Comparison of ENCODE assay signal across 9 cellular contexts in the genomic region with DNA sequence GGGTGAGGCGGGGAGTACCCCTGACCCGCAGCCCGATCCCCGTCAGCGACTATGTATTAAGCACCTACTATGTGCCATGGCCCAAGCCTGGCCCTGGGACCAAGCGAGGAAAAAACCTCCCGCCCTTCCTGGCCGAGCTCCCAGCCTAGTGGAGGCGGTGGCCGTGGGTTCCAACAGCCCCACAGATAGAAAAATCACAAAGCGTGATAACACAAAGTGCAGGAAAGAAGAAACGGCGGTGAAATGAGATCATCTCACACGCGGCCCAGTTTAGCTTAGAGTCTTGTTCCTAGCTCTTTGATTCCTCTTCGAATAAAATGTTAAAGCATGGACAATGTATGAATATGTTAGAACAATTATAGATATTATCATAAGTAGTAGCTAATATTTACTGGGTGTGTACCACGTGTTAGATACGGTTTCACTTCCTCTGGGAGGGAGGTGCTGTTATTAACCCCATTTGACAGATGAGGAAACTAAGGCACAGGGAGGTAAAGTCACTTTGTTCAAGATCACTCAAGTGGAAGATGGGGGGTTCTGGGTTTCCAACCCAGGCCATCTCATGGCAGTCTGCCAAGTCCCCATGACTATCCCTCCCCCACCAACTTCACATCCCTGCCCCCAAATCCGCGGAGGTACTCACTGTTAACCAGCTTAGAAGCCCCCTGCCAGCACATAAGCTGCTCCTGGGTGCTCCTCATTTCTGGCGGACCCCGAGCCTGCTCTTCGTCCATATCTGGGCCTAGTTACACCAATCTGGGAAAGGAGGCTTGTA. TPM values are rescaled to one million over a fixed set of nuclear protein-coding genes. Genes with fewer than 3 reads are reported as not detected.
DNase-seq lines count a peak whose midpoint lies in the region; ATAC-seq, FAIRE-seq and TF ChIP-seq lines count a peak whose summit lies in the region.
"Had no signal": no experiment of that assay in that cellular context is flagged by ENCODE, and none has a peak within 500 bp of the region (broad histone marks: within the 10 kb centered on the region; RNA-seq: fewer than 3 reads in every experiment).

No MANE protein-coding gene starts in this region.

- no peak overlapping the region for H3K9ac ChIP-seq in HepG2 (ENCODE audit: insufficient read depth, low read depth, low read length)

- peaks cover 27% of the 10 kb centered on the region for H3K4me1 ChIP-seq in A673 (ENCODE audit: insufficient read depth, low read length, poor library complexity, severe bottlenecking)
- peaks cover 41% of the 10 kb centered on the region for H3K4me1 ChIP-seq in HepG2 (ENCODE audit: insufficient read depth, low read length)

- POLR2A ChIA-PET in A673 (lab: Charles Lee; ENCODE audit: low non-redundant PET) (interaction anchor here (0.6 kb wide), 3 partner anchors 73 to 130 kb away, joined by 3 to 7 read pairs (median 7); no protein-coding TSS in a partner anchor), HepG2 (lab: Yijun Ruan, JAX) (interaction anchor here (0.8 kb wide), 1 partner anchor 234 kb away, joined by 3 read pairs; no protein-coding TSS in a partner anchor)

- H4K20me1 ChIP-seq in HepG2 (ENCODE audit: insufficient read depth, low read length) = no peaks in the 10 kb centered on the region

- no peak; the same call in none of the 2 replicates for TF ChIP-seq CTCF in A673 (conservative IDR thresholded peaks at IDR 0.05; ENCODE audit: low read depth, low read length)
- no peak for TF ChIP-seq CTCF in WERI-Rb-1 (IDR thresholded peaks at IDR 0.05; ENCODE audit: low read depth, low read length)
- no peak for TF ChIP-seq CTCF in HepG2 (CRISPR knock-in tag; IDR thresholded peaks at IDR 0.05)

- H3K36me3 ChIP-seq in A673 (ENCODE audit: insufficient read depth, low read length, poor library complexity, severe bottlenecking) = no peaks in the 10 kb centered on the region
- H3K36me3 ChIP-seq in WERI-Rb-1 = no peaks in the 10 kb centered on the region
- no peaks in the 10 kb centered on the region for H3K36me3 ChIP-seq in HepG2 (replicated peaks in 1 of 2; ENCODE audit: control insufficient read depth in 1 of 2, insufficient read depth in 2 of 2, low read length in 2 of 2)

- intact Hi-C loops in A673 (cut with micrococcal nuclease; ENCODE audit: unreplicated experiment) (no loop called here), HepG2 (cut with micrococcal nuclease; ENCODE audit: unreplicated experiment) (no loop called here)

- ATAC-seq in HG02884 (IDR thresholded peaks at IDR 0.05; ENCODE audit: unreplicated experiment) (peak; percentile 8), HepG2 (no peak), GM18511 (IDR thresholded peaks at IDR 0.05; ENCODE audit: unreplicated experiment) (no peak), HG02642 (IDR thresholded peaks at IDR 0.05; ENCODE audit: poor library complexity, unreplicated experiment) (no peak)

- CTCF ChIA-PET in A673 (lab: Charles Lee) = interaction anchor here (0.6 to 2.1 kb wide), 6 partner anchors 12 to 211 kb away, joined by 3 to 6 read pairs (median 5); no protein-coding TSS in a partner anchor
- CTCF ChIA-PET in HepG2 (lab: Yijun Ruan, JAX; ENCODE audit: low intra/inter-chr PET ratio, low total read pairs) = interaction anchor here (1.3 kb wide), 1 partner anchor 75 kb away, joined by 4 read pairs; no protein-coding TSS in a partner anchor

- H3K27ac ChIP-seq in A673 (ENCODE audit: low read depth, low read length, poor library complexity, severe bottlenecking) (no peak overlapping the region), WERI-Rb-1 (no peak overlapping the region), HepG2 (ENCODE audit: extremely low read length, insufficient read depth, low read length) (no peak overlapping the region)

- TF ChIP-seq EP300 in HepG2 (IDR thresholded peaks at IDR 0.05; ENCODE audit: low read depth in 2 of 2, low read length in 2 of 2) (no peak), HepG2 (CRISPR knock-in tag; IDR thresholded peaks at IDR 0.05; ENCODE audit: borderline replicate concordance) (no peak)

- H3K9me3 ChIP-seq in A673 (ENCODE audit: low read depth, low read length, poor library complexity, severe bottlenecking) (no peaks in the 10 kb centered on the region), WERI-Rb-1 (ENCODE audit: severe bottlenecking) (no peaks in the 10 kb centered on the region), HepG2 (ENCODE audit: low read length) (no peaks in the 10 kb centered on the region)

- H3K4me3 ChIP-seq in A673 (ENCODE audit: low read depth, low read length, poor library complexity, severe bottlenecking) (peak overlapping the region; percentile 34), WERI-Rb-1 (ENCODE audit: low read depth, low read length) (peak overlapping the region; percentile 68), HepG2 (replicated peaks in 1 of 3; ENCODE audit: insufficient read depth in 1 of 3, low read depth in 2 of 3, low read length in 3 of 3) (no peak overlapping the region)

- FAIRE-seq in HepG2 (lab: Jason Lieb, UNC) = no peak

- H3K4me2 ChIP-seq in HepG2 (ENCODE audit: low read depth, low read length) = no peak overlapping the region

- no peak for TF ChIP-seq RAD21 in HepG2 (CRISPR knock-in tag; IDR thresholded peaks at IDR 0.05)

- DNase-seq in A673 (ENCODE audit: low spot score) (no peak), WERI-Rb-1 (peak; percentile 38), HepG2 (ENCODE audit: low spot score) (no peak), SIG-M5 treated with dmso at 0.1 percent for 504 hours (lab: John Stamatoyannopoulos, UW; ENCODE audit: unreplicated experiment) (no peak)
- DNase-seq in stimulated activated CD4-positive, alpha-beta T cell treated with anti-CD3 and anti-CD28 coated beads, Interleukin-2, amount 100 ng/mL, for 48 hours = no peak

- BruUV-seq in A673 (replicated peaks; lab: Mats Ljungman, UMichigan) (no TSS peak), HepG2 (replicated peaks; lab: Mats Ljungman, UMichigan) (no TSS peak)

- H2AFZ ChIP-seq in HepG2 (ENCODE audit: low read length) = no peak overlapping the region

- peaks cover 3% of the 10 kb centered on the region for H3K27me3 ChIP-seq in A673 (replicated peaks; ENCODE audit: insufficient read depth, low read depth, low read length, poor library complexity)
- peaks cover 12% of the 10 kb centered on the region for H3K27me3 ChIP-seq in WERI-Rb-1 (ENCODE audit: insufficient read depth, low read depth, severe bottlenecking)
- no peaks in the 10 kb centered on the region; a peak in 2 of 5 replicates for H3K27me3 ChIP-seq in HepG2 (ENCODE audit: control insufficient read depth in 1 of 2, insufficient read depth in 2 of 2, low read length in 2 of 2)

- no peaks in the 10 kb centered on the region for H3K79me2 ChIP-seq in HepG2 (ENCODE audit: insufficient read depth, low read length)

- in situ Hi-C loops in HepG2 (cut with HindIII; ENCODE audit: extremely low pct_ligation_motif_present, low pct_unique_long_range_greater_than_20kb) = no loop called here

- 87% methylated on average over 23 of the region's 23 CpGs for WGBS in HepG2 (ENCODE audit: low lambda C conversion rate)

- no peak for TF ChIP-seq POLR2A in HepG2 (IDR thresholded peaks at IDR 0.05; ENCODE audit: insufficient read depth in 1 of 2, low read depth in 2 of 2, low read length in 2 of 2)

RNA-seq across cellular contexts. Expression of a gene that starts 1.2 kb away (rescaled TPM):
- 0.56 and 0.85 TPM in 2 replicates for total RNA-seq in A673 (2021)
- total RNA-seq in HepG2 (2016; rRNA removed; fragmentation: Illumina TruSeq; extraction: Trizol) = not detected in 2 replicates
- not detected in 2 replicates for total RNA-seq in HepG2 (2016; cell fraction: cytosol; rRNA removed; fragmentation: Illumina TruSeq; extraction: Trizol; ENCODE audit: low read depth)
- not detected in 2 replicates for total RNA-seq in HepG2 (2016; cell fraction: insoluble cytoplasmic fraction; rRNA removed; fragmentation: Illumina TruSeq; extraction: Trizol)
- total RNA-seq in HepG2 (2016; cell fraction: membrane; rRNA removed; fragmentation: Illumina TruSeq; extraction: Trizol) = not detected in 2 replicates
- not detected in 2 replicates for total RNA-seq in HepG2 (2016; cell fraction: nucleus; rRNA removed; fragmentation: Illumina TruSeq; extraction: Trizol)
- 0.17 and 0.55 TPM in 2 replicates for polyA plus RNA-seq in HepG2 (2011; rRNA removed)
- not detected in 2 replicates for polyA plus RNA-seq in HepG2 (2011; cell fraction: cytosol; rRNA removed)
- 2.3 and 3.0 TPM in 2 replicates for polyA plus RNA-seq in HepG2 (2011; cell fraction: nucleus; rRNA removed)
- 0.40 and 0.55 TPM in 2 replicates for polyA plus RNA-seq in HepG2 (2012)
- polyA plus RNA-seq in HepG2 (2016; cell fraction: cytosol; fragmentation: Illumina TruSeq; extraction: Trizol; ENCODE audit: low read depth) = not detected in 2 replicates
- polyA plus RNA-seq in HepG2 (2016; cell fraction: insoluble cytoplasmic fraction; fragmentation: Illumina TruSeq; extraction: Trizol; ENCODE audit: low read depth) = not detected in 2 replicates
- polyA plus RNA-seq in HepG2 (2016; cell fraction: membrane; fragmentation: Illumina TruSeq; extraction: Trizol; ENCODE audit: low read depth) = not detected in 2 replicates
- polyA plus RNA-seq in HepG2 (2016; cell fraction: nucleus; fragmentation: Illumina TruSeq; extraction: Trizol; ENCODE audit: insufficient read depth, low read depth) = not detected in 2 replicates
- 1.1 TPM in 1 of 2 replicates, not detected in the other for polyA minus RNA-seq in HepG2 (2011; rRNA and poly(A)+ RNA removed; ENCODE audit: low replicate concordance)
- not detected in 2 replicates for polyA minus RNA-seq in HepG2 (2011; cell fraction: cytosol; rRNA and poly(A)+ RNA removed)
- polyA minus RNA-seq in HepG2 (2011; cell fraction: nucleus; rRNA and poly(A)+ RNA removed) = not detected in 2 replicates
- total RNA-seq: lung microvascular endothelial cell had no signal

RNA-seq across cellular contexts. Expression of a gene that starts 3.2 kb away (rescaled TPM):
- 0.98 TPM in 1 of 2 replicates, not detected in the other for total RNA-seq in A673 (2021)
- total RNA-seq in HepG2 (2016; rRNA removed; fragmentation: Illumina TruSeq; extraction: Trizol) = not detected in 2 replicates
- 0.81 TPM in 1 of 2 replicates, not detected in the other for total RNA-seq in HepG2 (2016; cell fraction: cytosol; rRNA removed; fragmentation: Illumina TruSeq; extraction: Trizol; ENCODE audit: low read depth)
- total RNA-seq in HepG2 (2016; cell fraction: insoluble cytoplasmic fraction; rRNA removed; fragmentation: Illumina TruSeq; extraction: Trizol) = not detected in 2 replicates
- 0.83 and 1.4 TPM in 2 replicates for total RNA-seq in HepG2 (2016; cell fraction: membrane; rRNA removed; fragmentation: Illumina TruSeq; extraction: Trizol)
- total RNA-seq in HepG2 (2016; cell fraction: nucleus; rRNA removed; fragmentation: Illumina TruSeq; extraction: Trizol) = not detected in 2 replicates
- 27.0 and 31.2 TPM in 2 replicates for polyA plus RNA-seq in HepG2 (2011; rRNA removed)
- polyA plus RNA-seq in HepG2 (2011; cell fraction: cytosol; rRNA removed) = 20.2 and 28.4 TPM in 2 replicates
- polyA plus RNA-seq in HepG2 (2011; cell fraction: nucleus; rRNA removed) = 60.9 and 88.5 TPM in 2 replicates
- 49.0 and 114 TPM in 2 replicates for polyA plus RNA-seq in HepG2 (2012)
- 1.3 and 2.3 TPM in 2 replicates for polyA plus RNA-seq in HepG2 (2016; cell fraction: cytosol; fragmentation: Illumina TruSeq; extraction: Trizol; ENCODE audit: low read depth)
- polyA plus RNA-seq in HepG2 (2016; cell fraction: insoluble cytoplasmic fraction; fragmentation: Illumina TruSeq; extraction: Trizol; ENCODE audit: low read depth) = 1.1 and 1.5 TPM in 2 replicates
- 0.93 and 1.2 TPM in 2 replicates for polyA plus RNA-seq in HepG2 (2016; cell fraction: membrane; fragmentation: Illumina TruSeq; extraction: Trizol; ENCODE audit: low read depth)
- polyA plus RNA-seq in HepG2 (2016; cell fraction: nucleus; fragmentation: Illumina TruSeq; extraction: Trizol; ENCODE audit: insufficient read depth, low read depth) = 1.4 and 1.7 TPM in 2 replicates
- 11.9 TPM in 1 of 2 replicates, not detected in the other for polyA minus RNA-seq in HepG2 (2011; rRNA and poly(A)+ RNA removed; ENCODE audit: low replicate concordance)
- polyA minus RNA-seq in HepG2 (2011; cell fraction: cytosol; rRNA and poly(A)+ RNA removed) = 7.0 and 12.8 TPM in 2 replicates
- 2.5 and 4.8 TPM in 2 replicates for polyA minus RNA-seq in HepG2 (2011; cell fraction: nucleus; rRNA and poly(A)+ RNA removed)
- total RNA-seq: lung microvascular endothelial cell had no signal

RNA-seq across cellular contexts. Expression of a gene that starts 7.0 kb away (rescaled TPM):
- not detected in 2 replicates for total RNA-seq in A673 (2021)
- not detected in 2 replicates for total RNA-seq in HepG2 (2016; rRNA removed; fragmentation: Illumina TruSeq; extraction: Trizol)
- not detected in 2 replicates for total RNA-seq in HepG2 (2016; cell fraction: cytosol; rRNA removed; fragmentation: Illumina TruSeq; extraction: Trizol; ENCODE audit: low read depth)
- not detected in 2 replicates for total RNA-seq in HepG2 (2016; cell fraction: insoluble cytoplasmic fraction; rRNA removed; fragmentation: Illumina TruSeq; extraction: Trizol)
- total RNA-seq in HepG2 (2016; cell fraction: membrane; rRNA removed; fragmentation: Illumina TruSeq; extraction: Trizol) = not detected in 2 replicates
- total RNA-seq in HepG2 (2016; cell fraction: nucleus; rRNA removed; fragmentation: Illumina TruSeq; extraction: Trizol) = not detected in 2 replicates
- 2.8 and 4.2 TPM in 2 replicates for polyA plus RNA-seq in HepG2 (2011; rRNA removed)
- 1.2 and 2.3 TPM in 2 replicates for polyA plus RNA-seq in HepG2 (2011; cell fraction: cytosol; rRNA removed)
- polyA plus RNA-seq in HepG2 (2011; cell fraction: nucleus; rRNA removed) = 19.3 and 20.3 TPM in 2 replicates
- 2.5 and 5.6 TPM in 2 replicates for polyA plus RNA-seq in HepG2 (2012)
- not detected in 2 replicates for polyA plus RNA-seq in HepG2 (2016; cell fraction: cytosol; fragmentation: Illumina TruSeq; extraction: Trizol; ENCODE audit: low read depth)
- polyA plus RNA-seq in HepG2 (2016; cell fraction: insoluble cytoplasmic fraction; fragmentation: Illumina TruSeq; extraction: Trizol; ENCODE audit: low read depth) = not detected in 2 replicates
- not detected in 2 replicates for polyA plus RNA-seq in HepG2 (2016; cell fraction: membrane; fragmentation: Illumina TruSeq; extraction: Trizol; ENCODE audit: low read depth)
- not detected in 2 replicates for polyA plus RNA-seq in HepG2 (2016; cell fraction: nucleus; fragmentation: Illumina TruSeq; extraction: Trizol; ENCODE audit: insufficient read depth, low read depth)
- polyA minus RNA-seq in HepG2 (2011; rRNA and poly(A)+ RNA removed; ENCODE audit: low replicate concordance) = 0.16 and 2.2 TPM in 2 replicates
- 0.59 and 0.88 TPM in 2 replicates for polyA minus RNA-seq in HepG2 (2011; cell fraction: cytosol; rRNA and poly(A)+ RNA removed)
- polyA minus RNA-seq in HepG2 (2011; cell fraction: nucleus; rRNA and poly(A)+ RNA removed) = 0.39 and 1.5 TPM in 2 replicates
- total RNA-seq: lung microvascular endothelial cell had no signal

RNA-seq across cellular contexts. Expression of a gene that starts 12.7 kb away (rescaled TPM):
- total RNA-seq in A673 (2021) = 12.7 and 13.6 TPM in 2 replicates
- total RNA-seq in HepG2 (2016; rRNA removed; fragmentation: Illumina TruSeq; extraction: Trizol) = not detected in 2 replicates
- total RNA-seq in HepG2 (2016; cell fraction: cytosol; rRNA removed; fragmentation: Illumina TruSeq; extraction: Trizol; ENCODE audit: low read depth) = not detected in 2 replicates
- not detected in 2 replicates for total RNA-seq in HepG2 (2016; cell fraction: insoluble cytoplasmic fraction; rRNA removed; fragmentation: Illumina TruSeq; extraction: Trizol)
- not detected in 2 replicates for total RNA-seq in HepG2 (2016; cell fraction: membrane; rRNA removed; fragmentation: Illumina TruSeq; extraction: Trizol)
- not detected in 2 replicates for total RNA-seq in HepG2 (2016; cell fraction: nucleus; rRNA removed; fragmentation: Illumina TruSeq; extraction: Trizol)
- polyA plus RNA-seq in HepG2 (2011; rRNA removed) = 0.65 and 0.91 TPM in 2 replicates
- polyA plus RNA-seq in HepG2 (2011; cell fraction: cytosol; rRNA removed) = 1.2 TPM in 2 replicates
- polyA plus RNA-seq in HepG2 (2011; cell fraction: nucleus; rRNA removed) = 0.64 and 1.2 TPM in 2 replicates
- 1.1 and 2.2 TPM in 2 replicates for polyA plus RNA-seq in HepG2 (2012)
- 0.53 and 0.72 TPM in 2 replicates for polyA plus RNA-seq in HepG2 (2016; cell fraction: cytosol; fragmentation: Illumina TruSeq; extraction: Trizol; ENCODE audit: low read depth)
- 0.29 TPM in 1 of 2 replicates, not detected in the other for polyA plus RNA-seq in HepG2 (2016; cell fraction: insoluble cytoplasmic fraction; fragmentation: Illumina TruSeq; extraction: Trizol; ENCODE audit: low read depth)
- polyA plus RNA-seq in HepG2 (2016; cell fraction: membrane; fragmentation: Illumina TruSeq; extraction: Trizol; ENCODE audit: low read depth) = 0.47 TPM in 1 of 2 replicates, not detected in the other
- 0.89 TPM in 1 of 2 replicates, not detected in the other for polyA plus RNA-seq in HepG2 (2016; cell fraction: nucleus; fragmentation: Illumina TruSeq; extraction: Trizol; ENCODE audit: insufficient read depth, low read depth)
- 0.60 and 172 TPM in 2 replicates for polyA minus RNA-seq in HepG2 (2011; rRNA and poly(A)+ RNA removed; ENCODE audit: low replicate concordance)
- not detected in 2 replicates for polyA minus RNA-seq in HepG2 (2011; cell fraction: cytosol; rRNA and poly(A)+ RNA removed)
- polyA minus RNA-seq in HepG2 (2011; cell fraction: nucleus; rRNA and poly(A)+ RNA removed) = not detected in 2 replicates

RNA-seq across cellular contexts. Expression of a gene that starts 26.2 kb away (rescaled TPM):
- total RNA-seq in A673 (2021) (not detected in 2 replicates), HepG2 (2016; rRNA removed; fragmentation: Illumina TruSeq; extraction: Trizol) (not detected in 2 replicates)
- not detected in 2 replicates for total RNA-seq in HepG2 (2016; cell fraction: cytosol; rRNA removed; fragmentation: Illumina TruSeq; extraction: Trizol; ENCODE audit: low read depth)
- not detected in 2 replicates for total RNA-seq in HepG2 (2016; cell fraction: insoluble cytoplasmic fraction; rRNA removed; fragmentation: Illumina TruSeq; extraction: Trizol)
- total RNA-seq in HepG2 (2016; cell fraction: membrane; rRNA removed; fragmentation: Illumina TruSeq; extraction: Trizol) = not detected in 2 replicates
- not detected in 2 replicates for total RNA-seq in HepG2 (2016; cell fraction: nucleus; rRNA removed; fragmentation: Illumina TruSeq; extraction: Trizol)
- polyA plus RNA-seq in HepG2 (2011; rRNA removed) = 4.9 and 5.5 TPM in 2 replicates
- polyA plus RNA-seq in HepG2 (2011; cell fraction: cytosol; rRNA removed) = 2.7 and 4.0 TPM in 2 replicates
- polyA plus RNA-seq in HepG2 (2011; cell fraction: nucleus; rRNA removed) = 3.8 and 4.8 TPM in 2 replicates
- polyA plus RNA-seq in HepG2 (2012) = 3.1 and 5.9 TPM in 2 replicates
- not detected in 2 replicates for polyA plus RNA-seq in HepG2 (2016; cell fraction: cytosol; fragmentation: Illumina TruSeq; extraction: Trizol; ENCODE audit: low read depth)
- not detected in 2 replicates for polyA plus RNA-seq in HepG2 (2016; cell fraction: insoluble cytoplasmic fraction; fragmentation: Illumina TruSeq; extraction: Trizol; ENCODE audit: low read depth)
- polyA plus RNA-seq in HepG2 (2016; cell fraction: membrane; fragmentation: Illumina TruSeq; extraction: Trizol; ENCODE audit: low read depth) = not detected in 2 replicates
- polyA plus RNA-seq in HepG2 (2016; cell fraction: nucleus; fragmentation: Illumina TruSeq; extraction: Trizol; ENCODE audit: insufficient read depth, low read depth) = not detected in 2 replicates
- polyA minus RNA-seq in HepG2 (2011; rRNA and poly(A)+ RNA removed; ENCODE audit: low replicate concordance) = 1.1 and 15.3 TPM in 2 replicates
- polyA minus RNA-seq in HepG2 (2011; cell fraction: cytosol; rRNA and poly(A)+ RNA removed) = 0.99 TPM in 1 of 2 replicates, not detected in the other
- polyA minus RNA-seq in HepG2 (2011; cell fraction: nucleus; rRNA and poly(A)+ RNA removed) = 2.6 TPM in 1 of 2 replicates, not detected in the other
- total RNA-seq: lung microvascular endothelial cell had no signal

Comparison
In these comparisons a context has a peak if more than half of its experiments do, and no peak if none do; other contexts are left out.
1. H3K4me3 ChIP-seq: peak in A673 (single experiment) and WERI-Rb-1 (single experiment); none in HepG2 (0 of 3).